Comparison of ENCODE assay signal across 9 cellular contexts in genomic region chr10:79072041-79072441, GRCh38. TPM values are rescaled to one million over a fixed set of nuclear protein-coding genes. Genes with fewer than 3 reads are reported as not detected.
DNase-seq lines count a peak whose midpoint lies in the region; ATAC-seq and TF ChIP-seq lines count a peak whose summit lies in the region.
"Had no signal": no experiment of that assay in that cellular context is flagged by ENCODE, and none has a peak within 500 bp of the region (broad histone marks: within the 10 kb centered on the region; RNA-seq: fewer than 3 reads in every experiment).

No MANE protein-coding gene starts in this region.

- H3K4me3 Mint-ChIP-seq in neural crest cell = peak overlapping the region; percentile 98

- TF ChIP-seq CTCF in AG04450 (IDR thresholded peaks at IDR 0.05; ENCODE audit: low read depth, low read length) = no peak
- TF ChIP-seq CTCF in neural crest cell (conservative IDR thresholded peaks at IDR 0.05) = no peak
- no peak for TF ChIP-seq CTCF in A673 (conservative IDR thresholded peaks at IDR 0.05; ENCODE audit: low read depth, low read length)

- CTCF ChIA-PET in AG04450 (lab: Charles Lee) = interaction anchor here (0.6 to 1.2 kb wide), 3 partner anchors 123 to 877 kb away, joined by 3 to 16 read pairs (median 7); no protein-coding TSS in a partner anchor
- CTCF ChIA-PET in A673 (lab: Charles Lee) = no interaction called here

- H3K27me3 ChIP-seq in AG04450 (ENCODE audit: control insufficient read depth, insufficient read depth, low read length) (no peaks in the 10 kb centered on the region), A673 (replicated peaks; ENCODE audit: insufficient read depth, low read depth, low read length, poor library complexity) (no peaks in the 10 kb centered on the region)

- H3K9me3 ChIP-seq in AG04450 (ENCODE audit: control insufficient read depth, insufficient read depth, low read length) (no peaks in the 10 kb centered on the region; the same call in 1 of the 2 replicates), A673 (ENCODE audit: low read depth, low read length, poor library complexity, severe bottlenecking) (no peaks in the 10 kb centered on the region)

- H3K36me3 Mint-ChIP-seq in neural crest cell (ENCODE audit: low read depth) = no peaks in the 10 kb centered on the region

- peak overlapping the region; percentile 97 for H3K27ac Mint-ChIP-seq in neural crest cell (ENCODE audit: unreplicated experiment)

- peaks cover 46% of the 10 kb centered on the region for H3K4me1 ChIP-seq in A673 (ENCODE audit: insufficient read depth, low read length, poor library complexity, severe bottlenecking)

- H3K36me3 ChIP-seq in A673 (ENCODE audit: insufficient read depth, low read length, poor library complexity, severe bottlenecking) = no peaks in the 10 kb centered on the region

- no peak overlapping the region for H3K27ac ChIP-seq in AG04450 (ENCODE audit: low read depth, low read length)
- peak overlapping the region; percentile 90 for H3K27ac ChIP-seq in epithelial cell of prostate
- no peak overlapping the region for H3K27ac ChIP-seq in A673 (ENCODE audit: low read depth, low read length, poor library complexity, severe bottlenecking)

- intact Hi-C loops in A673 (cut with micrococcal nuclease; ENCODE audit: unreplicated experiment) = loop anchor here (5.0 kb wide), 1 partner anchor 40 kb away; no protein-coding TSS in a partner anchor

- ATAC-seq in activated CD4-positive, CD25-positive, alpha-beta regulatory T cell treated with anti-CD3 and anti-CD28 coated beads, Interleukin-2, amount 50 U/mL, for 24 hours = no peak
- no peak for ATAC-seq in esophagus mucosa

- peaks cover 5% of the 10 kb centered on the region for H3K27me3 Mint-ChIP-seq in neural crest cell (ENCODE audit: low read depth)

- peaks cover 63% of the 10 kb centered on the region for H3K4me1 Mint-ChIP-seq in neural crest cell

- POLR2A ChIA-PET in AG04450 (lab: Yijun Ruan, JAX) = interaction anchor here (0.7 kb wide), 1 partner anchor 80 kb away, joined by 3 read pairs; no protein-coding TSS in a partner anchor
- POLR2A ChIA-PET in A673 (lab: Charles Lee; ENCODE audit: low non-redundant PET) = no interaction called here

- DNase-seq in AG04450 (ENCODE audit: low read depth, low spot score) = no peak
- DNase-seq in MV-4-11 (lab: John Stamatoyannopoulos, UW) = peak; percentile 26
- no peak for DNase-seq in epithelial cell of prostate (ENCODE audit: low read depth, low spot score)
- no peak for DNase-seq in neural crest cell (ENCODE audit: low read depth, low spot score)
- DNase-seq in A673 (ENCODE audit: low spot score) = no peak
- no peak for DNase-seq in NCI-H187 treated with DMSO at 0.1 percent for 48 hours (lab: John Stamatoyannopoulos, UW)
- DNase-seq: activated CD4-positive, alpha-beta T cell treated with anti-CD3 and anti-CD28 coated beads for 4 hours had no signal

- peak overlapping the region; percentile 98 for H3K4me3 ChIP-seq in AG04450 (ENCODE audit: low read depth, low read length)
- no peak overlapping the region for H3K4me3 ChIP-seq in A673 (ENCODE audit: low read depth, low read length, poor library complexity, severe bottlenecking)

- H3K9me3 Mint-ChIP-seq in neural crest cell = no peaks in the 10 kb centered on the region

- BruUV-seq in A673 (replicated peaks; lab: Mats Ljungman, UMichigan) = no TSS peak

RNA-seq across cellular contexts. Expression of gene ZMIZ1, which starts 3.3 kb away (rescaled TPM):
- 7.6 and 12.8 TPM in 2 replicates for polyA plus RNA-seq in AG04450 (2011; rRNA removed)
- polyA minus RNA-seq in AG04450 (2011; rRNA and poly(A)+ RNA removed) = 16.5 and 21.3 TPM in 2 replicates
- total RNA-seq in neural crest cell = 87.1 and 92.0 TPM in 2 replicates
- 35.8 and 42.1 TPM in 2 replicates for total RNA-seq in A673 (2021)
- 43.8 TPM for total RNA-seq in esophagus mucosa
